Comparison of ENCODE assay signal across 1 cellular context in genomic region chr6:138987299-138987642, GRCh38.
TF ChIP-seq lines count a peak whose summit lies in the region.

No MANE protein-coding gene starts in this region.

TF ChIP-seq in HCT116, 20 proteins besides CTCF, POLR2A, EP300 and RAD21 (continued from another document):
- no peak for TF ChIP-seq ZBTB33 (IDR thresholded peaks at IDR 0.05; ENCODE audit: extremely low read depth, insufficient replicate concordance, low read length)
- TF ChIP-seq EZH2 (IDR thresholded peaks at IDR 0.05), result no peak
- TF ChIP-seq EZH2phosphoT487 (IDR thresholded peaks at IDR 0.05; ENCODE audit: borderline replicate concordance), result no peak
- TF ChIP-seq TCF7L2 (IDR thresholded peaks at IDR 0.05; ENCODE audit: borderline replicate concordance, extremely low read depth, insufficient read depth, insufficient read length), result no peak
- no peak for TF ChIP-seq SRF (IDR thresholded peaks at IDR 0.05; ENCODE audit: low read depth)
- TF ChIP-seq ATF3 (IDR thresholded peaks at IDR 0.05), result no peak
- TF ChIP-seq SP1 (IDR thresholded peaks at IDR 0.05; ENCODE audit: low read depth), result no peak
- no peak for TF ChIP-seq ELF1 (IDR thresholded peaks at IDR 0.05; ENCODE audit: borderline replicate concordance, low read depth)
- no peak for TF ChIP-seq CBX3 (IDR thresholded peaks at IDR 0.05; ENCODE audit: low read depth)
- TF ChIP-seq YY1 (IDR thresholded peaks at IDR 0.05; ENCODE audit: extremely low read depth, insufficient replicate concordance, low read depth, low read length), result no peak
- TF ChIP-seq ZNF274 (IDR thresholded peaks at IDR 0.05; ENCODE audit: low read depth, low read length), result no peak
- TF ChIP-seq JUND (IDR thresholded peaks at IDR 0.05), result no peak
- no peak for TF ChIP-seq ZFX (IDR thresholded peaks at IDR 0.05)
- TF ChIP-seq CEBPB (IDR thresholded peaks at IDR 0.05; ENCODE audit: low read depth), result no peak
- no peak for TF ChIP-seq FOSL1 (IDR thresholded peaks at IDR 0.05; ENCODE audit: low read depth)
